ENCODE assay signal across 13 cellular contexts in genomic region chr6:158561938-158562337, GRCh38. TPM values are rescaled to one million over a fixed set of nuclear protein-coding genes. Genes with fewer than 3 reads are reported as not detected.
DNase-seq lines count a peak whose midpoint lies in the region; ATAC-seq and TF ChIP-seq lines count a peak whose summit lies in the region.
"Had no signal": no experiment of that assay in that cellular context is flagged by ENCODE, and none has a peak within 500 bp of the region (broad histone marks: within the 10 kb centered on the region; RNA-seq: fewer than 3 reads in every experiment).

No MANE protein-coding gene starts in this region.

- CTCF ChIA-PET in PC-9 (lab: Charles Lee): interaction anchor here (0.6 kb wide), 1 partner anchor 10 kb away, joined by 3 read pairs; no protein-coding TSS in a partner anchor

- H3K27ac Mint-ChIP-seq in T-helper 2 cell treated with Interferon-gamma antibody and Interleukin-4, amounts not matched to agents 5 μg/mL and 100 μg/mL, for 36 hours: no peak overlapping the region
- H3K27ac Mint-ChIP-seq in endothelial cell (ENCODE audit: unreplicated experiment): peak overlapping the region; percentile 10

- peaks cover 33% of the 10 kb centered on the region for H4K20me1 ChIP-seq in PC-9 (ENCODE audit: insufficient read depth)

- POLR2A ChIA-PET in PC-9 (lab: Charles Lee; ENCODE audit: unreplicated experiment): interaction anchor here (0.6 kb wide), 1 partner anchor 1247 kb away, joined by 3 read pairs; no protein-coding TSS in a partner anchor

- no peaks in the 10 kb centered on the region for H3K9me3 Mint-ChIP-seq in T-helper 2 cell treated with Interferon-gamma antibody and Interleukin-4, amounts not matched to agents 5 μg/mL and 100 μg/mL, for 36 hours
- no peaks in the 10 kb centered on the region for H3K9me3 Mint-ChIP-seq in endothelial cell (ENCODE audit: unreplicated experiment)

- H3K36me3 ChIP-seq in PC-9 (ENCODE audit: low read depth) (0 out of 2 replicates have a peak, but pooled peaks cover 3% of the 10 kb centered on the region), upper lobe of left lung (no peaks in the 10 kb centered on the region)
- H3K36me3 ChIP-seq: esophagus squamous epithelium had no signal

- peaks cover 55% of the 10 kb centered on the region for H3K4me1 Mint-ChIP-seq in T-helper 2 cell treated with Interferon-gamma antibody and Interleukin-4, amounts not matched to agents 5 μg/mL and 100 μg/mL, for 36 hours (ENCODE audit: low read depth)
- peaks cover 49% of the 10 kb centered on the region for H3K4me1 Mint-ChIP-seq in endothelial cell (ENCODE audit: unreplicated experiment)

- H3K27ac ChIP-seq in PC-9: no peak overlapping the region
- no peak overlapping the region for H3K27ac ChIP-seq in upper lobe of left lung
- H3K27ac ChIP-seq: psoas muscle had no signal

- H3K4me1 ChIP-seq in PC-9 (replicated peaks; ENCODE audit: insufficient read depth): peaks cover 35% of the 10 kb centered on the region
- H3K4me1 ChIP-seq in upper lobe of left lung: peaks cover 20 to 39% (median 28%) of the 10 kb centered on the region in 4 donors

- no peak for DNase-seq in T-helper 2 cell treated with Interferon-gamma antibody and Interleukin-4, amounts not matched to agents 5 μg/mL and 100 μg/mL, for 36 hours (ENCODE audit: low spot score)
- no peak for DNase-seq in T-helper 2 cell
- no peak for DNase-seq in PC-9
- no peak for DNase-seq in endothelial cell (ENCODE audit: low spot score)
- no peak for DNase-seq in skeletal muscle cell (ENCODE audit: low read depth)
- no peak for DNase-seq in upper lobe of left lung
- DNase-seq: activated CD4-positive, CD25-positive, alpha-beta regulatory T cell treated with anti-CD3 and anti-CD28 coated beads, Interleukin-2, amount 50 U/mL, for 72 hours; esophagus squamous epithelium; NCI-H1694 treated with DMSO at 0.1 percent for 48 hours; psoas muscle; RPMI8226 had no signal

- no peak for TF ChIP-seq EP300 in upper lobe of left lung (IDR thresholded peaks at IDR 0.05)

- peak overlapping the region; percentile 86 for H3K4me3 ChIP-seq in PC-9
- peak overlapping the region; percentile 80 for H3K4me3 ChIP-seq in skeletal muscle cell (ENCODE audit: low read depth, low read length)
- no peak overlapping the region for H3K4me3 ChIP-seq in upper lobe of left lung

- TF ChIP-seq CTCF in PC-9 (conservative IDR thresholded peaks at IDR 0.05) (no peak), endothelial cell (IDR thresholded peaks at IDR 0.05; ENCODE audit: unreplicated experiment) (no peak), upper lobe of left lung (IDR thresholded peaks at IDR 0.05) (no peak)

- TF ChIP-seq POLR2A in upper lobe of left lung (IDR thresholded peaks at IDR 0.05): no peak

- peaks cover 69% of the 10 kb centered on the region for H3K79me2 ChIP-seq in PC-9 (ENCODE audit: low read depth)

- H3K4me3 Mint-ChIP-seq in T-helper 2 cell treated with Interferon-gamma antibody and Interleukin-4, amounts not matched to agents 5 μg/mL and 100 μg/mL, for 36 hours: peak overlapping the region; percentile 99
- peak overlapping the region; percentile 47 for H3K4me3 Mint-ChIP-seq in endothelial cell (ENCODE audit: unreplicated experiment)

- H3K27me3 Mint-ChIP-seq in T-helper 2 cell treated with Interferon-gamma antibody and Interleukin-4, amounts not matched to agents 5 μg/mL and 100 μg/mL, for 36 hours (ENCODE audit: low read depth): peaks cover 3% of the 10 kb centered on the region
- H3K27me3 Mint-ChIP-seq in endothelial cell (ENCODE audit: unreplicated experiment): peaks cover 19% of the 10 kb centered on the region

- H3K4me2 ChIP-seq in PC-9: peak overlapping the region; percentile 77

- no peak overlapping the region for H2AFZ ChIP-seq in PC-9

- WGBS in upper lobe of left lung, 2 donors: 92 to 93% methylated on average over 7 to 8 of the region's 8 CpGs

- peaks cover 16% of the 10 kb centered on the region; the same call in 1 of the 2 replicates for H3F3A ChIP-seq in PC-9 (ENCODE audit: insufficient read depth, low read depth)

- no TSS peak for BruUV-seq in PC-9 (replicated peaks; lab: Mats Ljungman, UMichigan)

- no peak for ATAC-seq in HG03135 (IDR thresholded peaks at IDR 0.05; ENCODE audit: unreplicated experiment)
- no peak for ATAC-seq in upper lobe of left lung (ENCODE audit: low FRiP score in 2 of 2)
- no peak for ATAC-seq in HG03342 (IDR thresholded peaks at IDR 0.05; ENCODE audit: unreplicated experiment)
- ATAC-seq: psoas muscle had no signal

- H3K27me3 ChIP-seq in PC-9 (ENCODE audit: insufficient read depth, low read depth) (no peaks in the 10 kb centered on the region), upper lobe of left lung (no peaks in the 10 kb centered on the region)

- no peaks in the 10 kb centered on the region for H3K9me2 ChIP-seq in PC-9 (ENCODE audit: insufficient read depth)

- no peaks in the 10 kb centered on the region for H3K9me3 ChIP-seq in PC-9 (ENCODE audit: insufficient read depth, low read depth)
- no peaks in the 10 kb centered on the region for H3K9me3 ChIP-seq in upper lobe of left lung
- H3K9me3 ChIP-seq: esophagus squamous epithelium, psoas muscle had no signal

- peaks cover 19% of the 10 kb centered on the region for H3K36me3 Mint-ChIP-seq in T-helper 2 cell treated with Interferon-gamma antibody and Interleukin-4, amounts not matched to agents 5 μg/mL and 100 μg/mL, for 36 hours (ENCODE audit: low read depth)
- H3K36me3 Mint-ChIP-seq in endothelial cell (ENCODE audit: low read depth, unreplicated experiment): peaks cover 8% of the 10 kb centered on the region

- intact Hi-C loops in PC-9 (cut with micrococcal nuclease; ENCODE audit: unreplicated experiment): loop anchor here (5.0 kb wide), 1 partner anchor 330 kb away; no protein-coding TSS in a partner anchor

RNA-seq across cellular contexts. Expression of gene TMEM181, which starts 2.0 kb away (rescaled TPM):
- total RNA-seq in PC-9 (2021): 14.9 and 18.7 TPM in 2 replicates
- total RNA-seq in endothelial cell (ENCODE audit: unreplicated experiment): 29.5 TPM
- 10 to 100 TPM; 11.5 to 27.6 (median 18.9) TPM for total RNA-seq in upper lobe of left lung

Comparison
In these comparisons a context has a peak if more than half of its experiments do, and no peak if none do; other contexts are left out.
1. H3K4me3 ChIP-seq: peak in PC-9 (single experiment) and skeletal muscle cell (single experiment); none in upper lobe of left lung (0 of 4).